1 cellular context compared by ENCODE assay signal in the genomic region with DNA sequence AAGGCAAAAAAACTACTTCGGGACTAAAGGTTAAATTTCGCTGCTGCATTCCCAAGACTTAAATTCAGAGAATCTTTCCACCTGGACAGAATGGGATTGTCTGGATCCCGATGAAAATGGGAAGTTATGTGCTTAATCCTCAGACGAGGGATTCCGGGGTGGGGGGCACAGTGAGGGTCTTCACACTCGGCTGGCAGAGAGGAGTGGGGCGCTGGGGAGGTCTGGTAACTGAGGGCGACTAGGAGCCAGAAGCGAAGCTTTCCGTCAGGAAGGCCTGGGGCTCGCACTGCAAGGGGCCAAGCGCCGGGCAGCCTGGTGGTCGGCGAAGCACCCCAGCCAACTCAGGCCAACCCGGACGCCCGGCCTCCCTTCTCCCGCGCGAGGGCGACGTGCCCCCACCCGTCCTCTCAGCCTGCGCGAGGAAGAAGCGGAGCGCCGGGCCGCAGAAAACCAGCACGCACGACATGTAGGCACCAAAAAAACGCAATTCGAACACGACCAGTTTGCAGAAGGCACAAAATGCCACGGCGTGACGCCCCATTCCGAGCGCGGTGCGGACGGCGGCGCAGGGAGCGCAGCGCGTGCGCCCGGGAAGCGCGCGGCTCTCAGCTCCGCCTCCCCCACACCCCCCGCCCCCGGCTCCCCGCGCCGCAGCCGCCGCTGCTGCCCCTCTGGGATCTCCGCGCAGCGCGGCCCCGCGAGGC.
A peak's percentile ranks its signal among the peaks of the same experiment; 100 is the strongest.
TF ChIP-seq lines count a peak whose summit lies in the region.

No MANE protein-coding gene starts in this region.

TF ChIP-seq in HepG2, 621 proteins besides CTCF, POLR2A, EP300 and RAD21 (continued from another document and continues in another):
- TF ChIP-seq, protein P1, sequence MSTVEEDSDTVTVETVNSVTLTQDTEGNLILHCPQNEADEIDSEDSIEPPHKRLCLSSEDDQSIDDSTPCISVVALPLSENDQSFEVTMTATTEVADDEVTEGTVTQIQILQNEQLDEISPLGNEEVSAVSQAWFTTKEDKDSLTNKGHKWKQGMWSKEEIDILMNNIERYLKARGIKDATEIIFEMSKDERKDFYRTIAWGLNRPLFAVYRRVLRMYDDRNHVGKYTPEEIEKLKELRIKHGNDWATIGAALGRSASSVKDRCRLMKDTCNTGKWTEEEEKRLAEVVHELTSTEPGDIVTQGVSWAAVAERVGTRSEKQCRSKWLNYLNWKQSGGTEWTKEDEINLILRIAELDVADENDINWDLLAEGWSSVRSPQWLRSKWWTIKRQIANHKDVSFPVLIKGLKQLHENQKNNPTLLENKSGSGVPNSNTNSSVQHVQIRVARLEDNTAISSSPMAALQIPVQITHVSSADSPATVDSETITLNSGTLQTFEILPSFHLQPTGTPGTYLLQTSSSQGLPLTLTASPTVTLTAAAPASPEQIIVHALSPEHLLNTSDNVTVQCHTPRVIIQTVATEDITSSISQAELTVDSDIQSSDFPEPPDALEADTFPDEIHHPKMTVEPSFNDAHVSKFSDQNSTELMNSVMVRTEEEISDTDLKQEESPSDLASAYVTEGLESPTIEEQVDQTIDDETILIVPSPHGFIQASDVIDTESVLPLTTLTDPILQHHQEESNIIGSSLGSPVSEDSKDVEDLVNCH (CRISPR knock-in tag; IDR thresholded peaks at IDR 0.05) = no peak
- TF ChIP-seq MYC (CRISPR knock-in tag; IDR thresholded peaks at IDR 0.05; ENCODE audit: borderline replicate concordance) (peak; percentile 81), ZNF430 (CRISPR knock-in tag; IDR thresholded peaks at IDR 0.05) (0 out of 2 replicates have a peak, but pooled peaks have one; percentile 21), ZNF232 (CRISPR knock-in tag; IDR thresholded peaks at IDR 0.05; ENCODE audit: borderline replicate concordance) (peak; percentile 63; the same call in 1 of the 2 replicates), ZNF552 (CRISPR knock-in tag; IDR thresholded peaks at IDR 0.05; ENCODE audit: borderline replicate concordance) (no peak), ZNF782 (CRISPR knock-in tag; IDR thresholded peaks at IDR 0.05; ENCODE audit: borderline replicate concordance) (0 out of 2 replicates have a peak, but pooled peaks have one; percentile 29), KAT2B (IDR thresholded peaks at IDR 0.05; ENCODE audit: borderline replicate concordance, low read depth, low read length) (no peak), ZNF234 (CRISPR knock-in tag; conservative IDR thresholded peaks at IDR 0.05) (no peak; the same call in 1 of the 2 replicates), TCF7L2 (IDR thresholded peaks at IDR 0.05; ENCODE audit: low read depth, low read length) (no peak), HNRNPL (IDR thresholded peaks at IDR 0.05; ENCODE audit: low read depth, low read length) (0 out of 2 replicates have a peak, but pooled peaks have one; percentile 41), ZNF619 (CRISPR knock-in tag; IDR thresholded peaks at IDR 0.05) (no peak), NPAS2 (CRISPR knock-in tag; IDR thresholded peaks at IDR 0.05; ENCODE audit: borderline replicate concordance) (no peak), NFYC (CRISPR knock-in tag; IDR thresholded peaks at IDR 0.05) (no peak), ZNF101 (CRISPR knock-in tag; IDR thresholded peaks at IDR 0.05; ENCODE audit: borderline replicate concordance, low read depth) (no peak), RBM39 (IDR thresholded peaks at IDR 0.05; ENCODE audit: low read depth, low read length, poor library complexity, severe bottlenecking) (no peak), ZNF160 (CRISPR knock-in tag; IDR thresholded peaks at IDR 0.05) (0 out of 2 replicates have a peak, but pooled peaks have one; percentile 53)
- TF ChIP-seq, protein P2, sequence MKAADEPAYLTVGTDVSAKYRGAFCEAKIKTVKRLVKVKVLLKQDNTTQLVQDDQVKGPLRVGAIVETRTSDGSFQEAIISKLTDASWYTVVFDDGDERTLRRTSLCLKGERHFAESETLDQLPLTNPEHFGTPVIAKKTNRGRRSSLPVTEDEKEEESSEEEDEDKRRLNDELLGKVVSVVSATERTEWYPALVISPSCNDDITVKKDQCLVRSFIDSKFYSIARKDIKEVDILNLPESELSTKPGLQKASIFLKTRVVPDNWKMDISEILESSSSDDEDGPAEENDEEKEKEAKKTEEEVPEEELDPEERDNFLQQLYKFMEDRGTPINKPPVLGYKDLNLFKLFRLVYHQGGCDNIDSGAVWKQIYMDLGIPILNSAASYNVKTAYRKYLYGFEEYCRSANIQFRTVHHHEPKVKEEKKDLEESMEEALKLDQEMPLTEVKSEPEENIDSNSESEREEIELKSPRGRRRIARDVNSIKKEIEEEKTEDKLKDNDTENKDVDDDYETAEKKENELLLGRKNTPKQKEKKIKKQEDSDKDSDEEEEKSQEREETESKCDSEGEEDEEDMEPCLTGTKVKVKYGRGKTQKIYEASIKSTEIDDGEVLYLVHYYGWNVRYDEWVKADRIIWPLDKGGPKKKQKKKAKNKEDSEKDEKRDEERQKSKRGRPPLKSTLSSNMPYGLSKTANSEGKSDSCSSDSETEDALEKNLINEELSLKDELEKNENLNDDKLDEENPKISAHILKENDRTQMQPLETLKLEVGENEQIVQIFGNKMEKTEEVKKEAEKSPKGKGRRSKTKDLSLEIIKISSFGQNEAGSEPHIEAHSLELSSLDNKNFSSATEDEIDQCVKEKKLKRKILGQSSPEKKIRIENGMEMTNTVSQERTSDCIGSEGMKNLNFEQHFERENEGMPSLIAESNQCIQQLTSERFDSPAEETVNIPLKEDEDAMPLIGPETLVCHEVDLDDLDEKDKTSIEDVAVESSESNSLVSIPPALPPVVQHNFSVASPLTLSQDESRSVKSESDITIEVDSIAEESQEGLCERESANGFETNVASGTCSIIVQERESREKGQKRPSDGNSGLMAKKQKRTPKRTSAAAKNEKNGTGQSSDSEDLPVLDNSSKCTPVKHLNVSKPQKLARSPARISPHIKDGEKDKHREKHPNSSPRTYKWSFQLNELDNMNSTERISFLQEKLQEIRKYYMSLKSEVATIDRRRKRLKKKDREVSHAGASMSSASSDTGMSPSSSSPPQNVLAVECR (CRISPR knock-in tag; IDR thresholded peaks at IDR 0.05; ENCODE audit: borderline replicate concordance) = peak; percentile 66; the same call in 1 of the 2 replicates
- TF ChIP-seq, protein P3, sequence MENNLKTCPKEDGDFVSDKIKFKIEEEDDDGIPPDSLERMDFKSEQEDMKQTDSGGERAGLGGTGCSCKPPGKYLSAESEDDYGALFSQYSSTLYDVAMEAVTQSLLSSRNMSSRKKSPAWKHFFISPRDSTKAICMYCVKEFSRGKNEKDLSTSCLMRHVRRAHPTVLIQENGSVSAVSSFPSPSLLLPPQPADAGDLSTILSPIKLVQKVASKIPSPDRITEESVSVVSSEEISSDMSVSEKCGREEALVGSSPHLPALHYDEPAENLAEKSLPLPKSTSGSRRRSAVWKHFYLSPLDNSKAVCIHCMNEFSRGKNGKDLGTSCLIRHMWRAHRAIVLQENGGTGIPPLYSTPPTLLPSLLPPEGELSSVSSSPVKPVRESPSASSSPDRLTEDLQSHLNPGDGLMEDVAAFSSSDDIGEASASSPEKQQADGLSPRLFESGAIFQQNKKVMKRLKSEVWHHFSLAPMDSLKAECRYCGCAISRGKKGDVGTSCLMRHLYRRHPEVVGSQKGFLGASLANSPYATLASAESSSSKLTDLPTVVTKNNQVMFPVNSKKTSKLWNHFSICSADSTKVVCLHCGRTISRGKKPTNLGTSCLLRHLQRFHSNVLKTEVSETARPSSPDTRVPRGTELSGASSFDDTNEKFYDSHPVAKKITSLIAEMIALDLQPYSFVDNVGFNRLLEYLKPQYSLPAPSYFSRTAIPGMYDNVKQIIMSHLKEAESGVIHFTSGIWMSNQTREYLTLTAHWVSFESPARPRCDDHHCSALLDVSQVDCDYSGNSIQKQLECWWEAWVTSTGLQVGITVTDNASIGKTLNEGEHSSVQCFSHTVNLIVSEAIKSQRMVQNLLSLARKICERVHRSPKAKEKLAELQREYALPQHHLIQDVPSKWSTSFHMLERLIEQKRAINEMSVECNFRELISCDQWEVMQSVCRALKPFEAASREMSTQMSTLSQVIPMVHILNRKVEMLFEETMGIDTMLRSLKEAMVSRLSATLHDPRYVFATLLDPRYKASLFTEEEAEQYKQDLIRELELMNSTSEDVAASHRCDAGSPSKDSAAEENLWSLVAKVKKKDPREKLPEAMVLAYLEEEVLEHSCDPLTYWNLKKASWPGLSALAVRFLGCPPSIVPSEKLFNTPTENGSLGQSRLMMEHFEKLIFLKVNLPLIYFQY (CRISPR knock-in tag; IDR thresholded peaks at IDR 0.05; ENCODE audit: borderline replicate concordance) = no peak
- TF ChIP-seq, protein P4, sequence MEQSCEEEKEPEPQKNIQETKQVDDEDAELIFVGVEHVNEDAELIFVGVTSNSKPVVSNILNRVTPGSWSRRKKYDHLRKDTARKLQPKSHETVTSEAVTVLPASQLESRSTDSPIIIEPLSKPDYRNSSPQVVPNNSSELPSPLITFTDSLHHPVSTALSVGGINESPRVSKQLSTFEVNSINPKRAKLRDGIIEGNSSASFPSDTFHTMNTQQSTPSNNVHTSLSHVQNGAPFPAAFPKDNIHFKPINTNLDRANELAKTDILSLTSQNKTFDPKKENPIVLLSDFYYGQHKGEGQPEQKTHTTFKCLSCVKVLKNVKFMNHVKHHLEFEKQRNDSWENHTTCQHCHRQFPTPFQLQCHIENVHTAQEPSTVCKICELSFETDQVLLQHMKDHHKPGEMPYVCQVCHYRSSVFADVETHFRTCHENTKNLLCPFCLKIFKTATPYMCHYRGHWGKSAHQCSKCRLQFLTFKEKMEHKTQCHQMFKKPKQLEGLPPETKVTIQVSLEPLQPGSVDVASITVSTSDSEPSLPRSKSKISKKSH (CRISPR knock-in tag; IDR thresholded peaks at IDR 0.05; ENCODE audit: borderline replicate concordance) = peak; percentile 70; the same call in 1 of the 2 replicates
- TF ChIP-seq, protein P5, sequence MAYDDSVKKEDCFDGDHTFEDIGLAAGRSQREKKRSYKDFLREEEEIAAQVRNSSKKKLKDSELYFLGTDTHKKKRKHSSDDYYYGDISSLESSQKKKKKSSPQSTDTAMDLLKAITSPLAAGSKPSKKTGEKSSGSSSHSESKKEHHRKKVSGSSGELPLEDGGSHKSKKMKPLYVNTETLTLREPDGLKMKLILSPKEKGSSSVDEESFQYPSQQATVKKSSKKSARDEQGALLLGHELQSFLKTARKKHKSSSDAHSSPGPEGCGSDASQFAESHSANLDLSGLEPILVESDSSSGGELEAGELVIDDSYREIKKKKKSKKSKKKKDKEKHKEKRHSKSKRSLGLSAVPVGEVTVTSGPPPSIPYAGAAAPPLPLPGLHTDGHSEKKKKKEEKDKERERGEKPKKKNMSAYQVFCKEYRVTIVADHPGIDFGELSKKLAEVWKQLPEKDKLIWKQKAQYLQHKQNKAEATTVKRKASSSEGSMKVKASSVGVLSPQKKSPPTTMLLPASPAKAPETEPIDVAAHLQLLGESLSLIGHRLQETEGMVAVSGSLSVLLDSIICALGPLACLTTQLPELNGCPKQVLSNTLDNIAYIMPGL (CRISPR knock-in tag; IDR thresholded peaks at IDR 0.05; ENCODE audit: borderline replicate concordance in 1 of 2, low read depth in 1 of 2) = peak; percentile 53 to 82; a peak in 3 of 4 replicates
- TF ChIP-seq, protein P6, sequence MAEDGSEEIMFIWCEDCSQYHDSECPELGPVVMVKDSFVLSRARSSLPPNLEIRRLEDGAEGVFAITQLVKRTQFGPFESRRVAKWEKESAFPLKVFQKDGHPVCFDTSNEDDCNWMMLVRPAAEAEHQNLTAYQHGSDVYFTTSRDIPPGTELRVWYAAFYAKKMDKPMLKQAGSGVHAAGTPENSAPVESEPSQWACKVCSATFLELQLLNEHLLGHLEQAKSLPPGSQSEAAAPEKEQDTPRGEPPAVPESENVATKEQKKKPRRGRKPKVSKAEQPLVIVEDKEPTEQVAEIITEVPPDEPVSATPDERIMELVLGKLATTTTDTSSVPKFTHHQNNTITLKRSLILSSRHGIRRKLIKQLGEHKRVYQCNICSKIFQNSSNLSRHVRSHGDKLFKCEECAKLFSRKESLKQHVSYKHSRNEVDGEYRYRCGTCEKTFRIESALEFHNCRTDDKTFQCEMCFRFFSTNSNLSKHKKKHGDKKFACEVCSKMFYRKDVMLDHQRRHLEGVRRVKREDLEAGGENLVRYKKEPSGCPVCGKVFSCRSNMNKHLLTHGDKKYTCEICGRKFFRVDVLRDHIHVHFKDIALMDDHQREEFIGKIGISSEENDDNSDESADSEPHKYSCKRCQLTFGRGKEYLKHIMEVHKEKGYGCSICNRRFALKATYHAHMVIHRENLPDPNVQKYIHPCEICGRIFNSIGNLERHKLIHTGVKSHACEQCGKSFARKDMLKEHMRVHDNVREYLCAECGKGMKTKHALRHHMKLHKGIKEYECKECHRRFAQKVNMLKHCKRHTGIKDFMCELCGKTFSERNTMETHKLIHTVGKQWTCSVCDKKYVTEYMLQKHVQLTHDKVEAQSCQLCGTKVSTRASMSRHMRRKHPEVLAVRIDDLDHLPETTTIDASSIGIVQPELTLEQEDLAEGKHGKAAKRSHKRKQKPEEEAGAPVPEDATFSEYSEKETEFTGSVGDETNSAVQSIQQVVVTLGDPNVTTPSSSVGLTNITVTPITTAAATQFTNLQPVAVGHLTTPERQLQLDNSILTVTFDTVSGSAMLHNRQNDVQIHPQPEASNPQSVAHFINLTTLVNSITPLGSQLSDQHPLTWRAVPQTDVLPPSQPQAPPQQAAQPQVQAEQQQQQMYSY (CRISPR knock-in tag; IDR thresholded peaks at IDR 0.05) = 0 out of 2 replicates have a peak, but pooled peaks have one; percentile 35
- TF ChIP-seq, protein P7, sequence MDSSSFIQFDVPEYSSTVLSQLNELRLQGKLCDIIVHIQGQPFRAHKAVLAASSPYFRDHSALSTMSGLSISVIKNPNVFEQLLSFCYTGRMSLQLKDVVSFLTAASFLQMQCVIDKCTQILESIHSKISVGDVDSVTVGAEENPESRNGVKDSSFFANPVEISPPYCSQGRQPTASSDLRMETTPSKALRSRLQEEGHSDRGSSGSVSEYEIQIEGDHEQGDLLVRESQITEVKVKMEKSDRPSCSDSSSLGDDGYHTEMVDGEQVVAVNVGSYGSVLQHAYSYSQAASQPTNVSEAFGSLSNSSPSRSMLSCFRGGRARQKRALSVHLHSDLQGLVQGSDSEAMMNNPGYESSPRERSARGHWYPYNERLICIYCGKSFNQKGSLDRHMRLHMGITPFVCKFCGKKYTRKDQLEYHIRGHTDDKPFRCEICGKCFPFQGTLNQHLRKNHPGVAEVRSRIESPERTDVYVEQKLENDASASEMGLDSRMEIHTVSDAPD (CRISPR knock-in tag; IDR thresholded peaks at IDR 0.05) = no peak
- TF ChIP-seq, protein P8, sequence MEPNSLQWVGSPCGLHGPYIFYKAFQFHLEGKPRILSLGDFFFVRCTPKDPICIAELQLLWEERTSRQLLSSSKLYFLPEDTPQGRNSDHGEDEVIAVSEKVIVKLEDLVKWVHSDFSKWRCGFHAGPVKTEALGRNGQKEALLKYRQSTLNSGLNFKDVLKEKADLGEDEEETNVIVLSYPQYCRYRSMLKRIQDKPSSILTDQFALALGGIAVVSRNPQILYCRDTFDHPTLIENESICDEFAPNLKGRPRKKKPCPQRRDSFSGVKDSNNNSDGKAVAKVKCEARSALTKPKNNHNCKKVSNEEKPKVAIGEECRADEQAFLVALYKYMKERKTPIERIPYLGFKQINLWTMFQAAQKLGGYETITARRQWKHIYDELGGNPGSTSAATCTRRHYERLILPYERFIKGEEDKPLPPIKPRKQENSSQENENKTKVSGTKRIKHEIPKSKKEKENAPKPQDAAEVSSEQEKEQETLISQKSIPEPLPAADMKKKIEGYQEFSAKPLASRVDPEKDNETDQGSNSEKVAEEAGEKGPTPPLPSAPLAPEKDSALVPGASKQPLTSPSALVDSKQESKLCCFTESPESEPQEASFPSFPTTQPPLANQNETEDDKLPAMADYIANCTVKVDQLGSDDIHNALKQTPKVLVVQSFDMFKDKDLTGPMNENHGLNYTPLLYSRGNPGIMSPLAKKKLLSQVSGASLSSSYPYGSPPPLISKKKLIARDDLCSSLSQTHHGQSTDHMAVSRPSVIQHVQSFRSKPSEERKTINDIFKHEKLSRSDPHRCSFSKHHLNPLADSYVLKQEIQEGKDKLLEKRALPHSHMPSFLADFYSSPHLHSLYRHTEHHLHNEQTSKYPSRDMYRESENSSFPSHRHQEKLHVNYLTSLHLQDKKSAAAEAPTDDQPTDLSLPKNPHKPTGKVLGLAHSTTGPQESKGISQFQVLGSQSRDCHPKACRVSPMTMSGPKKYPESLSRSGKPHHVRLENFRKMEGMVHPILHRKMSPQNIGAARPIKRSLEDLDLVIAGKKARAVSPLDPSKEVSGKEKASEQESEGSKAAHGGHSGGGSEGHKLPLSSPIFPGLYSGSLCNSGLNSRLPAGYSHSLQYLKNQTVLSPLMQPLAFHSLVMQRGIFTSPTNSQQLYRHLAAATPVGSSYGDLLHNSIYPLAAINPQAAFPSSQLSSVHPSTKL (CRISPR knock-in tag; IDR thresholded peaks at IDR 0.05) = peak; percentile 55
